In the genomic region with DNA sequence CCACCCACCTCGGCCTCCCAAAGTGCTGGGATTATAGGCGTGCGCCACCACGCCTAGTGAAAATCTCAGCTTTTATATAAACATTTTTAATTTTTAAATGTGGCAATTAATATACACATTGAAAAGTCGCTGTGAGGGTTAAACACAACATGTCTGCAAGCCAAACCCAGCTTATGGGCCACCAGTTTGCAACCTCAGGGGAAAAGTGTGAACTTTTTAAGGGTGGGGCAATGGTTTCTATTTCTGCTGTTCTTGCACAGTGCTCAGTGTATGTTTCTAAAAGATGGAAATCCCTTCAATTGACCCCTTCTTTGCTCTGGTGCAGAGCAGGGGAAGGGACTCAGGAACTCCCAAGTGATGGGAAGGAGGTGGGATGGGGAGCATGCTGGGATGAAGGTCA, we compare ENCODE assay signal across 22 cellular contexts. TPM values are rescaled to one million over a fixed set of nuclear protein-coding genes. Genes with fewer than 3 reads are reported as not detected.
"Had no signal": no experiment of that assay in that cellular context is flagged by ENCODE, and none has a peak within 500 bp of the region (broad histone marks: within the 10 kb centered on the region; RNA-seq: fewer than 3 reads in every experiment).

No MANE protein-coding gene starts in this region.

- DNase-seq: activated CD4-positive, CD25-positive, alpha-beta regulatory T cell treated with anti-CD3 and anti-CD28 coated beads, Interleukin-2, amount 50 U/mL, for 72 hours; activated naive CD4-positive, alpha-beta T cell treated with anti-CD3 and anti-CD28 coated beads, Interleukin-2, amount 50 U/mL, for 16 hours; amniotic stem cell; caudate nucleus; heart left ventricle; left cardiac atrium; midbrain; retina; stimulated activated CD4-positive, alpha-beta T cell treated with anti-CD3 and anti-CD28 coated beads, Interleukin-15, amount 100 ng/mL, for 24 hours; stimulated activated CD4-positive, alpha-beta T cell treated with anti-CD3 and anti-CD28 coated beads, Interleukin-4, amount 100 ng/mL, for 1 hour; stimulated activated naive CD8-positive, alpha-beta T cell treated with anti-CD3 and anti-CD28 coated beads, Interleukin-15, Interleukin-2, amounts not matched to agents 100 U/mL and 50 U/mL, for 24 hours; T-helper 1 cell; T1000 had no signal

- H3K27ac Mint-ChIP-seq: activated T-helper 2 cell treated with anti-CD3 and anti-CD28 coated beads, Interferon-gamma antibody, Interleukin-2, Interleukin-4, amounts not matched to agents 10 μg/mL and 5 μg/mL and 100 μg/mL, durations not matched to agents 14 hours and 24 hours and 36 hours had no signal

- H3K27ac ChIP-seq: coronary artery, heart left ventricle, neutrophil, SK-N-MC had no signal

- H3K9me3 ChIP-seq: heart left ventricle, neutrophil had no signal

- H3K27me3 ChIP-seq: heart left ventricle, neutrophil had no signal

- FAIRE-seq: endothelial cell of umbilical vein, frontal cortex had no signal

- ATAC-seq: heart left ventricle, left cardiac atrium had no signal

- H3K9me3 Mint-ChIP-seq: activated T-helper 2 cell treated with anti-CD3 and anti-CD28 coated beads, Interferon-gamma antibody, Interleukin-2, Interleukin-4, amounts not matched to agents 10 μg/mL and 5 μg/mL and 100 μg/mL, durations not matched to agents 14 hours and 24 hours and 36 hours; type B pancreatic cell had no signal

- H3K36me3 ChIP-seq: heart left ventricle, neutrophil had no signal

- H3K4me1 ChIP-seq: heart left ventricle had no signal

- H3K4me3 ChIP-seq: coronary artery, heart left ventricle, lung, SK-N-MC had no signal

- H3K27me3 Mint-ChIP-seq: type B pancreatic cell had no signal

RNA-seq across cellular contexts. Expression of a gene that starts 41.7 kb away (rescaled TPM):
- total RNA-seq: endothelial cell of umbilical vein had no signal
- polyA plus RNA-seq: endothelial cell of umbilical vein had no signal

RNA-seq across cellular contexts. Expression of a gene that starts 47.0 kb away (rescaled TPM):
- total RNA-seq: endothelial cell of umbilical vein, skeletal muscle tissue had no signal
- polyA plus RNA-seq: endothelial cell of umbilical vein had no signal
